ENCODE assay signal across 20 cellular contexts in the genomic region with DNA sequence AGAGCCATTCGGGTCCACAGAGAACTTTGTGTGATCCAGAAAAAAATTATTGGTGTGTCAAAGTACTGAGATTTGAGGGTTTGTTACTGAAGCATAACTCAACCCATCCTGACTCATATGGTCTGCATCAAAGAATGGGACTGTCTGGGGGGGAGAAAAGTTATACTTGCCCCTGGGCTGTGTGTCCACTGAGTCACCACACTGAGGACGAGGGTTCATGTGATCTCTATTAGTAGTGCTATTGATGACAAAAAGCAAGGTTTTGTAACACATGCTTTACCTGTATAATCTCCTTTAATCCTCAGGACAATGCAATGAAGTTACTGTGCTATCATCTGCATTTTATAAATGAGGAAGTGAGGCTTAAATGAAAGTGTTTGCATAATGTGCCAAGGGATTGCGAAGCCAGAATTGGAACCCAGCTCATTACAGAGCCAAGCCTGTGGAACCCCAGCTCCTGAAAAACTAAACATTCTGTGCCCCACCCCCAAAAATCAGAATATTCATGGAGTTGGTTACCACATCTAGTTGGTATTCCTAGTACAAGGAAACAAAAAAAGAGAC. TPM values are rescaled to one million over a fixed set of nuclear protein-coding genes. Genes with fewer than 3 reads are reported as not detected.
"Had no signal": no experiment of that assay in that cellular context is flagged by ENCODE, and none has a peak within 500 bp of the region (broad histone marks: within the 10 kb centered on the region; RNA-seq: fewer than 3 reads in every experiment).

No MANE protein-coding gene starts in this region.

- H3K27me3 ChIP-seq: stomach had no signal

- ATAC-seq: activated CD8-positive, alpha-beta memory T cell treated with anti-CD3 and anti-CD28 coated beads, Interleukin-2, amount 10 ng/mL, durations not matched to agents 7 days and 5 days; effector memory CD8-positive, alpha-beta T cell; left lobe of liver; sciatic nerve; stimulated activated effector memory CD8-positive, alpha-beta T cell treated with anti-CD3 and anti-CD28 coated beads, Interleukin-12 subunit alpha, Interleukin-12 subunit beta, amount 100 ng/mL, for 72 hours; WTC11 had no signal

- H3K27ac ChIP-seq: stomach had no signal

- FAIRE-seq: TTC549 had no signal

- H3K9me3 ChIP-seq: stomach had no signal

- DNase-seq: activated CD4-positive, alpha-beta memory T cell treated with anti-CD3 and anti-CD28 coated beads for 36 hours; activated CD4-positive, alpha-beta T cell treated with anti-CD3 and anti-CD28 coated beads for 4 hours; activated CD8-positive, alpha-beta memory T cell treated with anti-CD3 and anti-CD28 coated beads, Interleukin-2, amount 10 ng/mL, durations not matched to agents 7 days and 5 days; activated naive CD8-positive, alpha-beta T cell treated with anti-CD3 and anti-CD28 coated beads for 36 hours; amniotic stem cell; effector memory CD8-positive, alpha-beta T cell; foreskin melanocyte; glutamatergic neuron; hypothalamus; islet precursor cell; nephron progenitor cell; nucleus accumbens; stimulated activated CD4-positive, alpha-beta T cell treated with anti-CD3 and anti-CD28 coated beads, Interleukin-4, amount 100 ng/mL, for 24 hours; stomach; trophoblast cell had no signal

- H3K4me3 ChIP-seq: stomach had no signal

RNA-seq across cellular contexts. Expression of a gene that starts 31.3 kb away (rescaled TPM):
- total RNA-seq: activated CD4-positive, alpha-beta memory T cell treated with anti-CD3 and anti-CD28 coated beads for 36 hours; activated CD8-positive, alpha-beta memory T cell treated with anti-CD3 and anti-CD28 coated beads, Interleukin-2, amount 10 ng/mL, durations not matched to agents 7 days and 5 days; activated naive CD8-positive, alpha-beta T cell treated with anti-CD3 and anti-CD28 coated beads for 36 hours had no signal
